21 cellular contexts compared by ENCODE assay signal in genomic region chr14:68047910-68048309, GRCh38.
A peak's percentile ranks its signal among the peaks of the same experiment; 100 is the strongest.
DNase-seq lines count a peak whose midpoint lies in the region; ATAC-seq, FAIRE-seq and TF ChIP-seq lines count a peak whose summit lies in the region.
"Had no signal": no experiment of that assay in that cellular context is flagged by ENCODE, and none has a peak within 500 bp of the region (broad histone marks: within the 10 kb centered on the region; RNA-seq: fewer than 3 reads in every experiment).

No MANE protein-coding gene starts in this region.

- H3K27me3 ChIP-seq in pancreas (no peaks in the 10 kb centered on the region), H7 (ENCODE audit: control insufficient read depth, insufficient read depth, low read length) (no peaks in the 10 kb centered on the region)
- H3K27me3 ChIP-seq: vagina had no signal

- no peaks in the 10 kb centered on the region for H3K9me3 ChIP-seq in pancreas
- H3K9me3 ChIP-seq: vagina had no signal

- H3K27ac ChIP-seq in pancreas: no peak overlapping the region
- H3K27ac ChIP-seq: vagina had no signal

- peak; percentile 51 for FAIRE-seq in endometrium (lab: Jason Lieb, UNC)
- FAIRE-seq in pancreas (lab: Jason Lieb, UNC): peak; percentile 9
- FAIRE-seq: D721Med, GM18507, GM19239 had no signal

- no peaks in the 10 kb centered on the region for H3K4me1 ChIP-seq in pancreas

- TF ChIP-seq CTCF in AG09309 (IDR thresholded peaks at IDR 0.05; ENCODE audit: control insufficient read depth, insufficient read depth, low read depth, low read length, missing control alignments): no peak
- TF ChIP-seq CTCF in pancreas (IDR thresholded peaks at IDR 0.05): no peak

- H3K36me3 ChIP-seq in pancreas (no peaks in the 10 kb centered on the region), H7 (replicated peaks; ENCODE audit: control insufficient read depth, insufficient read depth, low read length) (no peaks in the 10 kb centered on the region)
- H3K36me3 ChIP-seq: vagina had no signal

- H3K4me3 ChIP-seq in AG09309 (ENCODE audit: control insufficient read depth, low read depth, low read length) (no peak overlapping the region), pancreas (no peak overlapping the region), H7 (ENCODE audit: insufficient read depth, low read depth, low read length) (no peak overlapping the region)
- H3K4me3 ChIP-seq: vagina had no signal

- intact Hi-C loops in pancreas (cut with DNase I): no loop called here

- 36 to 41% methylated on average over 6 of the region's 6 CpGs for WGBS in pancreas, 2 donors

- ATAC-seq in pancreas (peak in 2 of 4 donors; percentile 25 to 72), GM21526 (IDR thresholded peaks at IDR 0.05; ENCODE audit: low FRiP score, unreplicated experiment) (no peak)

- DNase-seq in AG09309 (ENCODE audit: low read depth): peak; percentile 13
- DNase-seq in NCI-H226: peak; percentile 79
- DNase-seq in pancreas: no peak
- DNase-seq in HUDEP-2 (lab: John Stamatoyannopoulos, UW; ENCODE audit: unreplicated experiment in 76 of 76): no peak
- DNase-seq in H7: no peak
- DNase-seq in cerebellar cortex (ENCODE audit: low spot score): no peak
- DNase-seq: activated CD4-positive, alpha-beta T cell treated with anti-CD3 and anti-CD28 coated beads, Interleukin-2, amount 50 U/mL, for 1 hour; activated naive CD8-positive, alpha-beta T cell treated with anti-CD3 and anti-CD28 coated beads, Interleukin-2, amount 10 ng/mL, durations not matched to agents 7 days and 5 days; activated T-cell treated with anti-CD3 and anti-CD28 coated beads, Interleukin-2, amount 50 U/mL, for 24 hours; cerebellar nuclear complex; Kasumi-1; NCI-H1436 treated with DMSO at 0.1 percent for 48 hours; nucleus accumbens; SHP77 treated with DMSO at 0.1 percent for 48 hours; stimulated activated naive CD4-positive, alpha-beta T cell treated with Interleukin-2 at 50 U/mL for 16 hours had no signal

Comparison
In these comparisons a context has a peak if more than half of its experiments do, and no peak if none do; other contexts are left out.
1. DNase-seq: peak in AG09309 (single experiment) and NCI-H226 (single experiment); none in pancreas (0 of 6), HUDEP-2 (0 of 76), H7 (single experiment) and cerebellar cortex (single experiment).